10 cellular contexts compared by ENCODE assay signal in genomic region chr16:705748-706188, GRCh38.
DNase-seq lines count a peak whose midpoint lies in the region; ATAC-seq and TF ChIP-seq lines count a peak whose summit lies in the region.
"Had no signal": no experiment of that assay in that cellular context is flagged by ENCODE, and none has a peak within 500 bp of the region (broad histone marks: within the 10 kb centered on the region; RNA-seq: fewer than 3 reads in every experiment).

Gene FBXL16, minus strand, starts transcription at chr16:705801. Its CDS starts 8,396 bp downstream, at chr16:697405.

- H3K4me1 Mint-ChIP-seq in stimulated activated naive CD8-positive, alpha-beta T cell treated with anti-CD3 and anti-CD28 coated beads, Interleukin-15, amount 100 ng/mL, for 72 hours: peaks cover 20% of the 10 kb centered on the region

- H3K9me3 ChIP-seq in HAP-1: no peaks in the 10 kb centered on the region
- H3K9me3 ChIP-seq: tibial artery had no signal

- no peak for ATAC-seq in SK-N-SH treated with all-trans-retinoic acid at 6 μM for 48 hours
- no peak for ATAC-seq in GM21576 (IDR thresholded peaks at IDR 0.05; ENCODE audit: unreplicated experiment)
- no peak for ATAC-seq in stimulated activated naive CD8-positive, alpha-beta T cell treated with anti-CD3 and anti-CD28 coated beads, Interleukin-15, amount 100 ng/mL, for 72 hours
- no peak for ATAC-seq in GM19452 (IDR thresholded peaks at IDR 0.05; ENCODE audit: unreplicated experiment)

- H3K4me3 Mint-ChIP-seq in stimulated activated naive CD8-positive, alpha-beta T cell treated with anti-CD3 and anti-CD28 coated beads, Interleukin-15, amount 100 ng/mL, for 72 hours: peak within 1 kb of the TSS in 1 of 2 donors; percentile 10

- in situ Hi-C loops in HAP-1 (cut with MboI; ENCODE audit: low sequenced_read_pairs): no loop called here

- no peaks in the 10 kb centered on the region for H3K9me3 Mint-ChIP-seq in stimulated activated naive CD8-positive, alpha-beta T cell treated with anti-CD3 and anti-CD28 coated beads, Interleukin-15, amount 100 ng/mL, for 72 hours

- peaks cover 36% of the 10 kb centered on the region for H3K27me3 ChIP-seq in HAP-1 (ENCODE audit: low read depth)

- DNase-seq in AG20443 (ENCODE audit: low spot score): peak; percentile 41
- DNase-seq in HAP-1 (ENCODE audit: low spot score in 2 of 2): peak; percentile 42 to 76
- peak; percentile 71 for DNase-seq in iPS-NIHi7 (ENCODE audit: extremely low spot score)
- no peak for DNase-seq in NCI-H1048 (lab: John Stamatoyannopoulos, UW)
- DNase-seq in stimulated activated naive CD8-positive, alpha-beta T cell treated with anti-CD3 and anti-CD28 coated beads, Interleukin-15, amount 100 ng/mL, for 72 hours: no peak
- DNase-seq: tibial artery had no signal

- no peak within 1 kb of the TSS for H3K27ac Mint-ChIP-seq in stimulated activated naive CD8-positive, alpha-beta T cell treated with anti-CD3 and anti-CD28 coated beads, Interleukin-15, amount 100 ng/mL, for 72 hours

- H3K4me3 ChIP-seq in HAP-1: peak within 1 kb of the TSS; percentile 45
- H3K4me3 ChIP-seq: SK-N-MC, tibial artery had no signal

- H3K36me3 ChIP-seq in HAP-1 (replicated peaks): no peaks in the 10 kb centered on the region
- H3K36me3 ChIP-seq: tibial artery had no signal

- H3K4me1 ChIP-seq in HAP-1: peaks cover 2% of the 10 kb centered on the region; the same call in 1 of the 2 replicates

- H3K27me3 Mint-ChIP-seq in stimulated activated naive CD8-positive, alpha-beta T cell treated with anti-CD3 and anti-CD28 coated beads, Interleukin-15, amount 100 ng/mL, for 72 hours: peaks cover 88% of the 10 kb centered on the region

TF ChIP-seq in SK-N-SH treated with all-trans-retinoic acid at 6 μM for 48 hours, 23 proteins besides CTCF, POLR2A, EP300 and RAD21:
- TF ChIP-seq GLIS3 (CRISPR knock-in tag; IDR thresholded peaks at IDR 0.05) (no peak), TCF4 (CRISPR knock-in tag; IDR thresholded peaks at IDR 0.05; ENCODE audit: borderline replicate concordance) (no peak), CSDC2 (CRISPR knock-in tag; IDR thresholded peaks at IDR 0.05) (0 out of 2 replicates have a peak, but pooled peaks have one; percentile 33), TOX (CRISPR knock-in tag; IDR thresholded peaks at IDR 0.05; ENCODE audit: borderline replicate concordance) (no peak), ARNTL (CRISPR knock-in tag; IDR thresholded peaks at IDR 0.05; ENCODE audit: borderline replicate concordance, low read depth) (no peak), PATZ1 (CRISPR knock-in tag; IDR thresholded peaks at IDR 0.05; ENCODE audit: borderline replicate concordance) (no peak), PPARA (CRISPR knock-in tag; IDR thresholded peaks at IDR 0.05; ENCODE audit: borderline replicate concordance) (no peak), OSR1 (CRISPR knock-in tag; IDR thresholded peaks at IDR 0.05) (no peak), ZNF70 (CRISPR knock-in tag; IDR thresholded peaks at IDR 0.05) (no peak), BACH2 (CRISPR knock-in tag; IDR thresholded peaks at IDR 0.05; ENCODE audit: borderline replicate concordance) (no peak), SNAI2 (CRISPR knock-in tag; IDR thresholded peaks at IDR 0.05) (peak; percentile 31; the same call in 1 of the 2 replicates), ISL1 (CRISPR knock-in tag; IDR thresholded peaks at IDR 0.05) (no peak), RARB (CRISPR knock-in tag; IDR thresholded peaks at IDR 0.05) (no peak), CREB5 (CRISPR knock-in tag; IDR thresholded peaks at IDR 0.05; ENCODE audit: low read depth) (no peak), POU6F1 (CRISPR knock-in tag; IDR thresholded peaks at IDR 0.05; ENCODE audit: borderline replicate concordance, low read depth) (no peak), ZNF565 (CRISPR knock-in tag; conservative IDR thresholded peaks at IDR 0.05; ENCODE audit: low read depth) (no peak), ZC3H10 (CRISPR knock-in tag; IDR thresholded peaks at IDR 0.05) (no peak), CSRNP3 (CRISPR knock-in tag; IDR thresholded peaks at IDR 0.05) (no peak), ESRRG (CRISPR knock-in tag; IDR thresholded peaks at IDR 0.05) (no peak), ZFP30 (CRISPR knock-in tag; IDR thresholded peaks at IDR 0.05) (no peak), ZNF8 (CRISPR knock-in tag; IDR thresholded peaks at IDR 0.05) (no peak), TSHZ2 (CRISPR knock-in tag; IDR thresholded peaks at IDR 0.05) (0 out of 2 replicates have a peak, but pooled peaks have one; percentile 41)

Comparison
In these comparisons a context has a peak if more than half of its experiments do, and no peak if none do; other contexts are left out.
1. DNase-seq: peak in AG20443 (single experiment), HAP-1 (2 of 2) and iPS-NIHi7 (single experiment); none in NCI-H1048 (single experiment) and stimulated activated naive CD8-positive, alpha-beta T cell treated with anti-CD3 and anti-CD28 coated beads, Interleukin-15, amount 100 ng/mL, for 72 hours (0 of 2).